ENCODE assay signal across 35 cellular contexts in genomic region chr1:231099311-231099710, GRCh38.
"Had no signal": no experiment of that assay in that cellular context is flagged by ENCODE, and none has a peak within 500 bp of the region (broad histone marks: within the 10 kb centered on the region; RNA-seq: fewer than 3 reads in every experiment).

No MANE protein-coding gene starts in this region.

- H3K36me3 ChIP-seq: MG63 had no signal

- H3K4me3 ChIP-seq: MG63 had no signal

- DNase-seq: Karpas-422, Kasumi-1, MG63, MM.1S, MV-4-11, NCI-H1048, NCI-H1092, NCI-H1092 treated with DMSO at 0.1 percent for 48 hours, NCI-H1105, NCI-H1105 treated with DMSO at 0.1 percent for 48 hours, NCI-H1417, NCI-H1417 treated with DMSO at 0.1 percent for 48 hours, NCI-H1436, NCI-H1436 treated with DMSO at 0.1 percent for 48 hours, NCI-H146, NCI-H1694, NCI-H1694 treated with DMSO at 0.1 percent for 48 hours, NCI-H187, NCI-H187 treated with DMSO at 0.1 percent for 48 hours, NCI-H1930, NCI-H2029, NCI-H2029 treated with DMSO at 0.1 percent for 48 hours, NCI-H2081, NCI-H2081 treated with DMSO at 0.1 percent for 48 hours, NCI-H2107, NCI-H2171, NCI-H2171 treated with DMSO at 0.1 percent for 48 hours, NCI-H2227 treated with DMSO at 0.1 percent for 48 hours, NCI-H226, NCI-H345, NCI-H446, NCI-H446 treated with DMSO at 0.1 percent for 48 hours, NCI-H510A, NCI-H510A treated with DMSO at 0.1 percent for 48 hours, NCI-H524 had no signal

- H3K9me3 ChIP-seq: MG63 had no signal
